Comparison of ENCODE assay signal across 36 cellular contexts in the genomic region with DNA sequence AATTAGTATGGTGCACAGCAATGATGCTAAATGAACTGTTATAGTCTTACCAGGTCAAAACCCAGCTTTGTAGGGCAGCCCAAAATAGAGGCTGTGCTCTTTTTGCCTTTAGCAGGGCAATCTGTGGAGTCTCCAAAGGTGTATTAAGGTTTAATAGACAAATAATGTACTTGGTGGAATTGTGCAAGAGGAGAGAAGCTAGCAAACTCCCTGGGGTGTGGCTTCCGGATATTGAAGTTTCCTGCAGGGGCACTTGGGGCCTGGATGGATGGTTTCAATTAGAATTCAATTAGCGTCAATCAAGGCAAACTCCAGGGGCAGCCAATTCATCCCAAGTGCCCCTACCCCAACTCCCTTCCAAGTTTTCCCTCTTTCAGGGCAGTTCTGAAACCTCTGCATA.
"Had no signal": no experiment of that assay in that cellular context is flagged by ENCODE, and none has a peak within 500 bp of the region (broad histone marks: within the 10 kb centered on the region; RNA-seq: fewer than 3 reads in every experiment).

No MANE protein-coding gene starts in this region.

- H3K27me3 ChIP-seq: adrenal gland, ascending aorta, body of pancreas, brain microvascular endothelial cell, breast epithelium, cardiac muscle cell had no signal

- H3K9me3 Mint-ChIP-seq: activated naive CD4-positive, alpha-beta T cell treated with anti-CD3 and anti-CD28 coated beads for 36 hours; activated naive CD4-positive, alpha-beta T cell treated with anti-CD3 and anti-CD28 coated beads, Interleukin-2, amount 10 ng/mL, durations not matched to agents 7 days and 5 days; activated naive CD4-positive, alpha-beta T cell treated with anti-CD3 and anti-CD28 coated beads, Interleukin-2, amount 50 U/mL, for 24 hours; activated naive CD8-positive, alpha-beta T cell treated with anti-CD3 and anti-CD28 coated beads, Interleukin-2, amount 10 ng/mL, durations not matched to agents 7 days and 5 days; activated naive CD8-positive, alpha-beta T cell treated with anti-CD3 and anti-CD28 coated beads, Interleukin-2, amount 50 U/mL, for 24 hours; activated T-cell treated with anti-CD3 and anti-CD28 coated beads, Interleukin-2, amount 50 U/mL, for 24 hours; activated T-cell treated with anti-CD3 and anti-CD28 coated beads, Interleukin-2, amount 50 U/mL, for 4 hours; activated T-cell treated with anti-CD3 and anti-CD28 coated beads, Interleukin-2, amount 50 U/mL, for 72 hours; activated T-helper 1 cell treated with anti-CD3 and anti-CD28 coated beads, Interleukin-12 subunit alpha, Interleukin-12 subunit beta, Interleukin-2, Interleukin-4 antibody, amounts not matched to agents 30 ng/mL and 10 ng/mL and 1 ng/mL, durations not matched to agents 14 hours and 24 hours and 36 hours; activated T-helper 17 cell treated with anti-CD3 and anti-CD28 coated beads, Interleukin-2, amount 50 U/mL, for 72 hours; activated T-helper 2 cell treated with anti-CD3 and anti-CD28 coated beads, Interferon-gamma antibody, Interleukin-2, Interleukin-4, amounts not matched to agents 10 μg/mL and 5 μg/mL and 100 μg/mL, durations not matched to agents 14 hours and 24 hours and 36 hours; central memory CD8-positive, alpha-beta T cell had no signal

- H3K27me3 Mint-ChIP-seq: activated naive CD4-positive, alpha-beta T cell treated with anti-CD3 and anti-CD28 coated beads, Interleukin-2, amount 50 U/mL, for 24 hours; activated naive CD8-positive, alpha-beta T cell; activated T-cell treated with anti-CD3 and anti-CD28 coated beads, Interleukin-2, amount 50 U/mL, for 24 hours had no signal

- ATAC-seq: activated naive CD4-positive, alpha-beta T cell treated with anti-CD3 and anti-CD28 coated beads, Interleukin-2, amount 50 U/mL, for 72 hours; activated naive CD8-positive, alpha-beta T cell treated with anti-CD3 and anti-CD28 coated beads, Interleukin-2, amount 50 U/mL, for 24 hours; activated T-cell treated with anti-CD3 and anti-CD28 coated beads, Interleukin-2, amount 50 U/mL, for 4 hours; activated T-cell treated with anti-CD3 and anti-CD28 coated beads, Interleukin-2, amount 50 U/mL, for 72 hours; activated T-helper 17 cell treated with anti-CD3 and anti-CD28 coated beads, Interleukin-2, amount 50 U/mL, for 72 hours; body of pancreas had no signal

- H3K4me1 ChIP-seq: adrenal gland, ascending aorta, body of pancreas, breast epithelium had no signal

- H3K27ac ChIP-seq: adrenal gland, ascending aorta, body of pancreas, brain microvascular endothelial cell, breast epithelium, cardiac muscle cell had no signal

- H3K4me3 Mint-ChIP-seq: activated naive CD4-positive, alpha-beta T cell treated with anti-CD3 and anti-CD28 coated beads for 36 hours; activated naive CD4-positive, alpha-beta T cell treated with anti-CD3 and anti-CD28 coated beads, Interleukin-2, amount 10 ng/mL, durations not matched to agents 7 days and 5 days; activated naive CD4-positive, alpha-beta T cell treated with anti-CD3 and anti-CD28 coated beads, Interleukin-2, amount 50 U/mL, for 24 hours; activated naive CD8-positive, alpha-beta T cell; activated naive CD8-positive, alpha-beta T cell treated with anti-CD3 and anti-CD28 coated beads, Interleukin-2, amount 10 ng/mL, durations not matched to agents 7 days and 5 days; activated naive CD8-positive, alpha-beta T cell treated with anti-CD3 and anti-CD28 coated beads, Interleukin-2, amount 50 U/mL, for 24 hours; activated T-cell treated with anti-CD3 and anti-CD28 coated beads, Interleukin-2, amount 50 U/mL, for 24 hours; activated T-cell treated with anti-CD3 and anti-CD28 coated beads, Interleukin-2, amount 50 U/mL, for 4 hours; activated T-cell treated with anti-CD3 and anti-CD28 coated beads, Interleukin-2, amount 50 U/mL, for 72 hours; activated T-helper 1 cell treated with anti-CD3 and anti-CD28 coated beads, Interleukin-12 subunit alpha, Interleukin-12 subunit beta, Interleukin-2, Interleukin-4 antibody, amounts not matched to agents 30 ng/mL and 10 ng/mL and 1 ng/mL, durations not matched to agents 14 hours and 24 hours and 36 hours; activated T-helper 17 cell treated with anti-CD3 and anti-CD28 coated beads, Interleukin-2, amount 50 U/mL, for 72 hours; brain; central memory CD8-positive, alpha-beta T cell had no signal

- H3K36me3 Mint-ChIP-seq: activated naive CD4-positive, alpha-beta T cell treated with anti-CD3 and anti-CD28 coated beads, Interleukin-2, amount 10 ng/mL, durations not matched to agents 7 days and 5 days; activated naive CD4-positive, alpha-beta T cell treated with anti-CD3 and anti-CD28 coated beads, Interleukin-2, amount 50 U/mL, for 24 hours; activated naive CD4-positive, alpha-beta T cell treated with anti-CD3 and anti-CD28 coated beads, Interleukin-2, amount 50 U/mL, for 72 hours; activated naive CD8-positive, alpha-beta T cell; activated naive CD8-positive, alpha-beta T cell treated with anti-CD3 and anti-CD28 coated beads, Interleukin-2, amount 10 ng/mL, durations not matched to agents 7 days and 5 days; brain had no signal

- DNase-seq: activated effector memory CD4-positive, alpha-beta T cell treated with anti-CD3 and anti-CD28 coated beads, Interleukin-2, amount 50 U/mL, for 16 hours; activated effector memory CD4-positive, alpha-beta T cell treated with Interleukin-2 at 50 U/mL for 16 hours; activated gamma-delta T cell; activated gamma-delta T cell treated with Interleukin-2 at 50 U/mL for 16 hours; activated naive CD4-positive, alpha-beta T cell; activated naive CD4-positive, alpha-beta T cell treated with anti-CD3 and anti-CD28 coated beads for 36 hours; activated naive CD4-positive, alpha-beta T cell treated with anti-CD3 and anti-CD28 coated beads, Interleukin-2, amount 10 ng/mL, durations not matched to agents 7 days and 5 days; activated naive CD4-positive, alpha-beta T cell treated with anti-CD3 and anti-CD28 coated beads, Interleukin-2, amount 50 U/mL, for 16 hours; activated naive CD4-positive, alpha-beta T cell treated with Interleukin-2 at 50 U/mL for 16 hours; activated naive CD8-positive, alpha-beta T cell treated with anti-CD3 and anti-CD28 coated beads, Interleukin-2, amount 10 ng/mL, durations not matched to agents 7 days and 5 days; activated naive CD8-positive, alpha-beta T cell treated with anti-CD3 and anti-CD28 coated beads, Interleukin-2, amount 50 U/mL, for 24 hours; activated T-cell treated with anti-CD3 and anti-CD28 coated beads, Interleukin-2, amount 50 U/mL, for 24 hours; activated T-cell treated with anti-CD3 and anti-CD28 coated beads, Interleukin-2, amount 50 U/mL, for 4 hours; activated T-cell treated with anti-CD3 and anti-CD28 coated beads, Interleukin-2, amount 50 U/mL, for 48 hours; activated T-cell treated with anti-CD3 and anti-CD28 coated beads, Interleukin-2, amount 50 U/mL, for 72 hours; adrenal gland; amniotic stem cell; amygdala; anterior cingulate cortex; aorta; body of pancreas; brain microvascular endothelial cell; caudate nucleus; central memory CD4-positive, alpha-beta T cell; cerebellar nuclear complex had no signal

- H3K9me3 ChIP-seq: adrenal gland, ascending aorta, body of pancreas, breast epithelium had no signal

- H3K27ac Mint-ChIP-seq: activated naive CD4-positive, alpha-beta T cell treated with anti-CD3 and anti-CD28 coated beads for 36 hours; activated naive CD4-positive, alpha-beta T cell treated with anti-CD3 and anti-CD28 coated beads, Interleukin-2, amount 10 ng/mL, durations not matched to agents 7 days and 5 days; activated naive CD4-positive, alpha-beta T cell treated with anti-CD3 and anti-CD28 coated beads, Interleukin-2, amount 50 U/mL, for 24 hours; activated naive CD4-positive, alpha-beta T cell treated with anti-CD3 and anti-CD28 coated beads, Interleukin-2, amount 50 U/mL, for 72 hours; activated naive CD8-positive, alpha-beta T cell; activated naive CD8-positive, alpha-beta T cell treated with anti-CD3 and anti-CD28 coated beads, Interleukin-2, amount 10 ng/mL, durations not matched to agents 7 days and 5 days; activated naive CD8-positive, alpha-beta T cell treated with anti-CD3 and anti-CD28 coated beads, Interleukin-2, amount 50 U/mL, for 24 hours; activated T-cell treated with anti-CD3 and anti-CD28 coated beads, Interleukin-2, amount 50 U/mL, for 24 hours; activated T-helper 1 cell treated with anti-CD3 and anti-CD28 coated beads, Interleukin-12 subunit alpha, Interleukin-12 subunit beta, Interleukin-2, Interleukin-4 antibody, amounts not matched to agents 30 ng/mL and 10 ng/mL and 1 ng/mL, durations not matched to agents 14 hours and 24 hours and 36 hours; activated T-helper 17 cell treated with anti-CD3 and anti-CD28 coated beads, Interleukin-2, amount 50 U/mL, for 72 hours; activated T-helper 2 cell treated with anti-CD3 and anti-CD28 coated beads, Interferon-gamma antibody, Interleukin-2, Interleukin-4, amounts not matched to agents 10 μg/mL and 5 μg/mL and 100 μg/mL, durations not matched to agents 14 hours and 24 hours and 36 hours; brain had no signal

- H3K4me3 ChIP-seq: adrenal gland, ascending aorta, body of pancreas, breast epithelium, cardiac muscle cell had no signal

- H3K4me1 Mint-ChIP-seq: activated naive CD4-positive, alpha-beta T cell treated with anti-CD3 and anti-CD28 coated beads, Interleukin-2, amount 50 U/mL, for 24 hours; activated naive CD8-positive, alpha-beta T cell treated with anti-CD3 and anti-CD28 coated beads, Interleukin-2, amount 10 ng/mL, durations not matched to agents 7 days and 5 days; activated naive CD8-positive, alpha-beta T cell treated with anti-CD3 and anti-CD28 coated beads, Interleukin-2, amount 50 U/mL, for 24 hours; activated T-helper 17 cell treated with anti-CD3 and anti-CD28 coated beads, Interleukin-2, amount 50 U/mL, for 72 hours; central memory CD8-positive, alpha-beta T cell had no signal

- H3K36me3 ChIP-seq: adrenal gland, ascending aorta, brain microvascular endothelial cell, breast epithelium, cardiac muscle cell had no signal
